19 cellular contexts compared by ENCODE assay signal in the genomic region with DNA sequence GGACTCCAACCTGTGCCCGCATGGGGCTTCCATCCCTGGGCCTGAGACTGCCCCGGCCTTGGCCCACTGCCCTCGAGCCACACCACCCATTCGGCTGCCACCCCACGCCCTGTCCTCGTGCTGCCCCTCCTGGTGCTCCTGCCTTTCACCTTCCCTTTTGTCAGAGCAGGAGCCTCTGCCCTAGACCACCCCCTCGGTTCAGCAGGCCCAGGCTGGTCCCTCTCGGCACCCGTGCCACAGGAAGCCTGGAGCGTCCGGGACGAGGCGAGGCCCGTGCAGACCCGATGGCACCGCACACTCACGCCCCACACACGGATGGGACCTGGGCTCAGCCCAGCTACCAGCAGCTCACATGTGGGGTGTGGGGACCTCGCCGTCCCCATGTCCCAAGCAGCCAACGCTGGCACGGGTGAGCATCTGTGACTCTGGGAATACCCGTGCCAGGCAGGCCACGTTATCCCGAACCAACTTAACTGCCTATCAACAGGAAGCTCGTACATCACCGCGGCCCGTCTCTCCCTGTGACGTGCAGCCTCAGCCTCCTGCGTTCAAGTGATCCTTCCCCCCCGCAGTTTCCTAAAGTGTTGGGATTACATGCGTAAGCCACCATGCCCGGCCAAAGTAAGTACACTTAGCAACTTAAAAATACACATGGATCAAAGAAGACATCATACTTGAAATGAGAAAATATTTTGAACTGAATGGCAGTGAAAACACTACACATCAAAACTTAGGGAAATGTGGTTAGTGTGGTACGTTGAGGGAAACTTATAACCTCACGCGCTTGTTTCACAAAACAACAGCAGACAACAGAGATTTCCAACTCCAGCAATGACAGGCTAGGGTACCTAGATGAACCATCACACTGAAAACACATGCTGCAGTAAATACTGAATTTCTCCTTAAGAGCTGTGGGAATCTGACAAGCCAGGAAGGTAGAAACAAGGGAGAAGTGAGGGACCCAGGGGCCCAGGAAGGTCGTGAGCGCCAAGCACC. TPM values are rescaled to one million over a fixed set of nuclear protein-coding genes. Genes with fewer than 3 reads are reported as not detected.
DNase-seq lines count a peak whose midpoint lies in the region; ATAC-seq and TF ChIP-seq lines count a peak whose summit lies in the region.
"Had no signal": no experiment of that assay in that cellular context is flagged by ENCODE, and none has a peak within 500 bp of the region (broad histone marks: within the 10 kb centered on the region; RNA-seq: fewer than 3 reads in every experiment).

No MANE protein-coding gene starts in this region.

- no peak for TF ChIP-seq POLR2A in gastrocnemius medialis (IDR thresholded peaks at IDR 0.05)

- in situ Hi-C loops in gastrocnemius medialis (cut with MboI; ENCODE audit: low sequenced_read_pairs in 4 of 4) = no loop called here

- H3K27ac ChIP-seq in left ventricle myocardium inferior (replicated peaks) (peak overlapping the region; percentile 77), gastrocnemius medialis (peak overlapping the region in 3 of 4 donors; percentile 17 to 52 (median 50)), upper lobe of right lung (no peak overlapping the region)
- H3K27ac ChIP-seq: Peyer's patch had no signal

- TF ChIP-seq CTCF in left ventricle myocardium inferior (IDR thresholded peaks at IDR 0.05; ENCODE audit: borderline replicate concordance) (no peak), gastrocnemius medialis (IDR thresholded peaks at IDR 0.05 in 4 of 5, conservative IDR thresholded peaks at IDR 0.05 in 1 of 5) (no peak), upper lobe of right lung (IDR thresholded peaks at IDR 0.05) (no peak)

- H3K36me3 Mint-ChIP-seq in activated naive CD4-positive, alpha-beta T cell treated with anti-CD3 and anti-CD28 coated beads, Interleukin-2, amount 10 ng/mL, durations not matched to agents 7 days and 5 days = peaks cover 14% of the 10 kb centered on the region
- peaks cover 2% of the 10 kb centered on the region for H3K36me3 Mint-ChIP-seq in T-helper 17 cell (ENCODE audit: low read depth)

- H3K4me3 ChIP-seq in left ventricle myocardium inferior (no peak overlapping the region), gastrocnemius medialis (no peak overlapping the region), upper lobe of right lung (no peak overlapping the region)
- H3K4me3 ChIP-seq: Peyer's patch had no signal

- ATAC-seq in T-helper 17 cell = no peak
- ATAC-seq in gastrocnemius medialis = no peak
- ATAC-seq in upper lobe of right lung = no peak
- ATAC-seq: HepG2 had no signal

- peak overlapping the region; percentile 51 for H3K27ac Mint-ChIP-seq in activated naive CD4-positive, alpha-beta T cell treated with anti-CD3 and anti-CD28 coated beads, Interleukin-2, amount 10 ng/mL, durations not matched to agents 7 days and 5 days
- H3K27ac Mint-ChIP-seq in T-helper 17 cell = peak overlapping the region; percentile 49
- H3K27ac Mint-ChIP-seq: H9 had no signal

- H3K4me3 Mint-ChIP-seq in activated naive CD4-positive, alpha-beta T cell treated with anti-CD3 and anti-CD28 coated beads, Interleukin-2, amount 10 ng/mL, durations not matched to agents 7 days and 5 days = no peak overlapping the region
- H3K4me3 Mint-ChIP-seq in T-helper 17 cell = no peak overlapping the region
- H3K4me3 Mint-ChIP-seq: CD14-positive monocyte, H9 had no signal

- intact Hi-C loops in left ventricle myocardium inferior (cut with micrococcal nuclease) = no loop called here
- intact Hi-C loops in gastrocnemius medialis (cut with DNase I; ENCODE audit: low total_unique reads) = no loop called here
- intact Hi-C loops in upper lobe of right lung (cut with DNase I) = no loop called here

- H3K4me1 ChIP-seq in left ventricle myocardium inferior (peaks cover 51% of the 10 kb centered on the region), gastrocnemius medialis (no peaks in the 10 kb centered on the region), upper lobe of right lung (peaks cover 4% of the 10 kb centered on the region)
- H3K4me1 ChIP-seq: Caco-2, Peyer's patch had no signal

- H3K9me3 Mint-ChIP-seq in activated naive CD4-positive, alpha-beta T cell treated with anti-CD3 and anti-CD28 coated beads, Interleukin-2, amount 10 ng/mL, durations not matched to agents 7 days and 5 days = no peaks in the 10 kb centered on the region
- H3K9me3 Mint-ChIP-seq: H9 had no signal

- CTCF ChIA-PET in activated naive CD4-positive, alpha-beta T cell treated with anti-CD3 and anti-CD28 coated beads, Interleukin-2, amount 10 ng/mL, durations not matched to agents 7 days and 5 days (lab: Charles Lee) = no interaction called here

- H3K27me3 Mint-ChIP-seq in activated naive CD4-positive, alpha-beta T cell treated with anti-CD3 and anti-CD28 coated beads, Interleukin-2, amount 10 ng/mL, durations not matched to agents 7 days and 5 days = no peaks in the 10 kb centered on the region
- H3K27me3 Mint-ChIP-seq in T-helper 17 cell = no peaks in the 10 kb centered on the region

- H3K27me3 ChIP-seq in left ventricle myocardium inferior (ENCODE audit: low read depth) = no peaks in the 10 kb centered on the region
- H3K27me3 ChIP-seq in gastrocnemius medialis = no peaks in the 10 kb centered on the region
- no peaks in the 10 kb centered on the region for H3K27me3 ChIP-seq in upper lobe of right lung
- H3K27me3 ChIP-seq: Peyer's patch had no signal

- peaks cover 7% of the 10 kb centered on the region for H3K4me1 Mint-ChIP-seq in activated naive CD4-positive, alpha-beta T cell treated with anti-CD3 and anti-CD28 coated beads, Interleukin-2, amount 10 ng/mL, durations not matched to agents 7 days and 5 days
- H3K4me1 Mint-ChIP-seq in T-helper 17 cell = peaks cover 11% of the 10 kb centered on the region
- H3K4me1 Mint-ChIP-seq: H9 had no signal

- H3K9me3 ChIP-seq in T-helper 17 cell (ENCODE audit: control insufficient read depth, low read length, poor library complexity, severe bottlenecking) (no peaks in the 10 kb centered on the region), left ventricle myocardium inferior (replicated peaks) (no peaks in the 10 kb centered on the region), gastrocnemius medialis (no peaks in the 10 kb centered on the region), upper lobe of right lung (no peaks in the 10 kb centered on the region)
- H3K9me3 ChIP-seq: Caco-2, Peyer's patch had no signal

- H3K36me3 ChIP-seq in left ventricle myocardium inferior (peaks cover 25% of the 10 kb centered on the region), gastrocnemius medialis (peaks cover 0 to 7% of the 10 kb centered on the region in 2 donors), upper lobe of right lung (peaks cover 49% of the 10 kb centered on the region)

- DNase-seq in activated naive CD4-positive, alpha-beta T cell treated with anti-CD3 and anti-CD28 coated beads, Interleukin-2, amount 10 ng/mL, durations not matched to agents 7 days and 5 days = no peak
- no peak for DNase-seq in activated naive CD4-positive, alpha-beta T cell treated with Interleukin-2 at 50 U/mL for 16 hours
- no peak for DNase-seq in T-helper 17 cell
- DNase-seq in left ventricle myocardium inferior = no peak
- no peak for DNase-seq in gastrocnemius medialis
- DNase-seq in activated gamma-delta T cell treated with Interleukin-2 at 50 U/mL for 16 hours = no peak
- DNase-seq in upper lobe of right lung = no peak
- DNase-seq: Caco-2, DMS53, H9, Kasumi-1, NCI-H2029, NCI-H2171 treated with DMSO at 0.1 percent for 48 hours, NCI-H510A, NCI-H82, Peyer's patch had no signal

RNA-seq across cellular contexts. Expression of gene LRPAP1, which starts 29.0 kb away (rescaled TPM):
- 10 to 100 TPM; 77.4 to 82.8 TPM for total RNA-seq in T-helper 17 cell
- 297 TPM for total RNA-seq in left ventricle myocardium inferior
- total RNA-seq in gastrocnemius medialis = 100 to 1,000 TPM in 2 of 4 donors, 10 to 100 TPM in 2; 65.0 to 131 (median 100) TPM
- 195 TPM for total RNA-seq in upper lobe of right lung

RNA-seq across cellular contexts. Expression of gene DOK7, which starts 40.1 kb away (rescaled TPM):
- not detected for total RNA-seq in T-helper 17 cell
- total RNA-seq in left ventricle myocardium inferior = 46.7 TPM
- total RNA-seq in gastrocnemius medialis = 10 to 100 TPM in 3 of 4 donors, 1 to 10 TPM in 1; 8.1 to 42.0 (median 13.2) TPM
- 3.6 TPM for total RNA-seq in upper lobe of right lung
- total RNA-seq: A673 had no signal
